In genomic region chr14:56199095-56199975, GRCh38 we compare ENCODE assay signal across 9 cellular contexts.
A peak's percentile ranks its signal among the peaks of the same experiment; 100 is the strongest.
DNase-seq lines count a peak whose midpoint lies in the region; ATAC-seq and TF ChIP-seq lines count a peak whose summit lies in the region.
"Had no signal": no experiment of that assay in that cellular context is flagged by ENCODE, and none has a peak within 500 bp of the region (broad histone marks: within the 10 kb centered on the region; RNA-seq: fewer than 3 reads in every experiment).

No MANE protein-coding gene starts in this region.

- TF ChIP-seq CTCF in RWPE2 (IDR thresholded peaks at IDR 0.05; ENCODE audit: poor library complexity, severe bottlenecking) (no peak), tibial nerve (IDR thresholded peaks at IDR 0.05) (no peak)

- H3K27me3 Mint-ChIP-seq in activated CD4-positive, alpha-beta T cell treated with anti-CD3 and anti-CD28 coated beads for 36 hours: no peaks in the 10 kb centered on the region

- peaks cover 29% of the 10 kb centered on the region for H3K4me1 Mint-ChIP-seq in activated CD4-positive, alpha-beta T cell treated with anti-CD3 and anti-CD28 coated beads for 36 hours

- no peak overlapping the region for H3K4me3 Mint-ChIP-seq in activated CD4-positive, alpha-beta T cell treated with anti-CD3 and anti-CD28 coated beads for 36 hours

- TF ChIP-seq POLR2A in tibial nerve (IDR thresholded peaks at IDR 0.05): no peak

- H3K36me3 ChIP-seq in RWPE2 (ENCODE audit: low read depth): no peaks in the 10 kb centered on the region
- H3K36me3 ChIP-seq in tibial nerve: no peaks in the 10 kb centered on the region

- CTCF ChIA-PET in activated CD4-positive, alpha-beta T cell treated with anti-CD3 and anti-CD28 coated beads for 36 hours (lab: Charles Lee): no interaction called here

- H3K27me3 ChIP-seq in RWPE2 (ENCODE audit: insufficient read depth, poor library complexity, severe bottlenecking) (no peaks in the 10 kb centered on the region), tibial nerve (no peaks in the 10 kb centered on the region)

- H3K36me3 Mint-ChIP-seq in activated CD4-positive, alpha-beta T cell treated with anti-CD3 and anti-CD28 coated beads for 36 hours (ENCODE audit: low read depth): no peaks in the 10 kb centered on the region

- intact Hi-C loops in left ventricle myocardium superior (cut with micrococcal nuclease): no loop called here
- intact Hi-C loops in activated CD4-positive, alpha-beta T cell treated with anti-CD3 and anti-CD28 coated beads for 36 hours (cut with DNase I, micrococcal nuclease): no loop called here

- no peak overlapping the region for H3K4me3 ChIP-seq in RWPE2 (ENCODE audit: severe bottlenecking)
- H3K4me3 ChIP-seq in tibial nerve: no peak overlapping the region
- H3K4me3 ChIP-seq: lung had no signal

- H3K27ac Mint-ChIP-seq in activated CD4-positive, alpha-beta T cell treated with anti-CD3 and anti-CD28 coated beads for 36 hours: no peak overlapping the region

- POLR2A ChIA-PET in activated CD4-positive, alpha-beta T cell treated with anti-CD3 and anti-CD28 coated beads for 36 hours (lab: Charles Lee): no interaction called here

- 36 to 45% methylated on average over 6 of the region's 6 CpGs for WGBS in tibial nerve, 2 donors

- no peaks in the 10 kb centered on the region for H3K4me1 ChIP-seq in RWPE2 (ENCODE audit: insufficient read depth, poor library complexity, severe bottlenecking)
- peaks cover 0 to 46% (median 13%) of the 10 kb centered on the region in 4 donors for H3K4me1 ChIP-seq in tibial nerve

- peak; percentile 57 for ATAC-seq in HG02759 (IDR thresholded peaks at IDR 0.05; ENCODE audit: unreplicated experiment)
- peak; percentile 56; the same call in 2 of the 3 replicates for ATAC-seq in RWPE2 (ENCODE audit: low read depth)
- ATAC-seq in left ventricle myocardium superior: peak; percentile 94
- ATAC-seq in activated CD4-positive, alpha-beta T cell treated with anti-CD3 and anti-CD28 coated beads for 36 hours: no peak

- H3K9me3 Mint-ChIP-seq in activated CD4-positive, alpha-beta T cell treated with anti-CD3 and anti-CD28 coated beads for 36 hours (ENCODE audit: low read depth): no peaks in the 10 kb centered on the region

- no peaks in the 10 kb centered on the region for H3K9me3 ChIP-seq in RWPE2 (ENCODE audit: severe bottlenecking)
- H3K9me3 ChIP-seq in tibial nerve: no peaks in the 10 kb centered on the region

- TF ChIP-seq EP300 in tibial nerve (IDR thresholded peaks at IDR 0.05): peak; percentile 68 to 71

- H3K27ac ChIP-seq in RWPE2 (ENCODE audit: poor library complexity, severe bottlenecking) (no peak overlapping the region), tibial nerve (peak overlapping the region in 3 of 4 donors; percentile 45 to 75 (median 74))

- DNase-seq in GM04503 (ENCODE audit: low read depth): peak; percentile 98
- DNase-seq in RWPE2 (ENCODE audit: low spot score): no peak
- no peak for DNase-seq in left ventricle myocardium superior
- DNase-seq in tibial nerve (ENCODE audit: low spot score in 2 of 2): peak; percentile 22 to 78
- no peak for DNase-seq in activated CD4-positive, alpha-beta T cell treated with anti-CD3 and anti-CD28 coated beads for 1 hour
- DNase-seq in activated CD4-positive, alpha-beta T cell treated with anti-CD3 and anti-CD28 coated beads for 36 hours: no peak
- no peak for DNase-seq in NCI-H526 (lab: John Stamatoyannopoulos, UW)

Comparison
In these comparisons a context has a peak if more than half of its experiments do, and no peak if none do; other contexts are left out.
1. DNase-seq: peak in GM04503 (single experiment) and tibial nerve (2 of 2); none in RWPE2 (single experiment), left ventricle myocardium superior (single experiment), activated CD4-positive, alpha-beta T cell treated with anti-CD3 and anti-CD28 coated beads for 1 hour (single experiment), activated CD4-positive, alpha-beta T cell treated with anti-CD3 and anti-CD28 coated beads for 36 hours (single experiment) and NCI-H526 (0 of 2).